In genomic region chr11:98630736-98631135, GRCh38 we compare ENCODE assay signal across 1 cellular context.
TF ChIP-seq lines count a peak whose summit lies in the region.

No MANE protein-coding gene starts in this region.

TF ChIP-seq in GM23338, 12 proteins besides CTCF, POLR2A, EP300 and RAD21 (continued from another document):
- TF ChIP-seq ZNF462 (CRISPR knock-in tag; IDR thresholded peaks at IDR 0.05) (no peak), POLR2AphosphoS5 (IDR thresholded peaks at IDR 0.05; ENCODE audit: low read depth) (no peak), ETS1 (IDR thresholded peaks at IDR 0.05) (no peak), STAT1 (IDR thresholded peaks at IDR 0.05; ENCODE audit: unreplicated experiment) (no peak), JUNB (IDR thresholded peaks at IDR 0.05; ENCODE audit: unreplicated experiment) (no peak), ZNF331 (CRISPR knock-in tag; IDR thresholded peaks at IDR 0.05; ENCODE audit: low read depth) (no peak), CREB1 (CRISPR knock-in tag; IDR thresholded peaks at IDR 0.05; ENCODE audit: low read depth) (no peak)
